9 cellular contexts compared by ENCODE assay signal in the genomic region with DNA sequence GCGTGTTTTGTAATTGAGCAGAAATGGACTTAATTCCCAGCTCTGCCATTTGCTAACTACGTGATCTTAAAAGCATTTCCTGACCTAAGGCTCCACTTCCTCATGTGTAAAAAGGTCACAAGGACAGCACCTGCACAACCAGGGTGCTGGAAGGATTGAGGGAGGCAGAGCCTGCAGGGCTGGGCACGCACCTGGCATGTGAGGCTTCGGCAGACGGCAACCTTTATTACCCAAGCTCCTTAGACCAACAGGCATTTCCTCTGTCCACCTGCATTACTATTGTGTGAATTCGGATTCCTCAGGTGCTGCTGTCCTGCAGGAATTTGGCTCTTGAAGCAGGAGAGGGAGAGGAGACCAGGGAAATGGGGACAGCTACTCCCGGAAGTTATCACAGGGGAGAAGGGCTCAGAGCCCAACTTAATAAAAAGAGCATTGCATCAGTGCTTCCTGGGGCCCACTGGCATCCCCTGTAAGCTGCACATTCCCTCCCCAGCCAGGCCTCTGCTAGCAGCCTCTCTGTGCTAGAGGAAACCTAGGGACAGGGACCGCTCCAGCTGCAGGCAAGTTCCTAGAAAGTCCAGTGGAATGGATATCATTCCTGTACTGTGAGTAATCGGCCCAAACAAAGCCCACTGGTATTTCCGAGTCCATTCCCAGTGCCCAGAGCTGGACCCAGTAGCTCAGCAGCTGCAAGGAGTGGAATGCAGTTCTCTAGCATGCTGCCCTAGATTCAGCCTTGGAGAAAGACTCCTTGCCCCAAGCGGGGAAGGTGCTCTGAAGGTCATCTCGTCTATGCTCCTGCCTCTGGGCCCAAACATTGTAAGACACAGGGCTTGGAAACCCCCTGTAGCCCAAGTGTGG.
A peak's percentile ranks its signal among the peaks of the same experiment; 100 is the strongest.
DNase-seq lines count a peak whose midpoint lies in the region; ATAC-seq and TF ChIP-seq lines count a peak whose summit lies in the region.
"Had no signal": no experiment of that assay in that cellular context is flagged by ENCODE, and none has a peak within 500 bp of the region (broad histone marks: within the 10 kb centered on the region; RNA-seq: fewer than 3 reads in every experiment).

No MANE protein-coding gene starts in this region.

- H3K36me3 ChIP-seq in OCI-LY3 (replicated peaks; ENCODE audit: low read depth, low read length) (peaks cover 4% of the 10 kb centered on the region), esophagus muscularis mucosa (no peaks in the 10 kb centered on the region)

- H3K4me2 ChIP-seq in OCI-LY3 (ENCODE audit: low read length): peak overlapping the region; percentile 100

- intact Hi-C loops in posterior vena cava (cut with DNase I): no loop called here
- intact Hi-C loops in esophagus muscularis mucosa (cut with DNase I): loop anchor here (5.0 kb wide), 1 partner anchor 151 kb away; no protein-coding TSS in a partner anchor

- H3K27ac ChIP-seq in OCI-LY3 (ENCODE audit: low read length): peak overlapping the region; percentile 100
- H3K27ac ChIP-seq in esophagus muscularis mucosa (replicated peaks in 1 of 4): no peak overlapping the region

- H3K4me1 ChIP-seq in OCI-LY3 (ENCODE audit: low read length) (peaks cover 88% of the 10 kb centered on the region), esophagus muscularis mucosa (peaks cover 23 to 31% (median 26%) of the 10 kb centered on the region in 4 donors)

- H3K79me2 ChIP-seq in OCI-LY3 (ENCODE audit: low read length): peaks cover 26% of the 10 kb centered on the region

- H3K4me3 ChIP-seq in GM08714 (ENCODE audit: low read length) (peak overlapping the region; percentile 54; the same call in 1 of the 2 replicates), OCI-LY3 (ENCODE audit: low read length) (peak overlapping the region; percentile 77), esophagus muscularis mucosa (no peak overlapping the region)

- H3K27me3 ChIP-seq in OCI-LY3 (ENCODE audit: low read depth, low read length) (no peaks in the 10 kb centered on the region), esophagus muscularis mucosa (peaks cover 0 to 41% (median 0%) of the 10 kb centered on the region in 4 donors)

- ATAC-seq in esophagus mucosa: peak; percentile 75
- no peak for ATAC-seq in HG03520 (IDR thresholded peaks at IDR 0.05; ENCODE audit: unreplicated experiment)
- ATAC-seq in HG02938 (IDR thresholded peaks at IDR 0.05; ENCODE audit: unreplicated experiment): no peak

- H2AFZ ChIP-seq in OCI-LY3 (ENCODE audit: low read depth, low read length): no peak overlapping the region

- H3K9me3 ChIP-seq in OCI-LY3 (ENCODE audit: insufficient read depth, low read length) (no peaks in the 10 kb centered on the region), esophagus muscularis mucosa (no peaks in the 10 kb centered on the region)

- DNase-seq in posterior vena cava (ENCODE audit: low spot score) (peak; percentile 65), NCI-H69 (lab: John Stamatoyannopoulos, UW) (no peak), esophagus muscularis mucosa (ENCODE audit: extremely low spot score) (no peak)
- DNase-seq: stimulated activated CD4-positive, alpha-beta T cell treated with anti-CD3 and anti-CD28 coated beads, Interleukin-1b, Interleukin-23, amount 100 ng/mL, for 48 hours had no signal

- no peak for TF ChIP-seq POLR2A in esophagus muscularis mucosa (IDR thresholded peaks at IDR 0.05; ENCODE audit: low read depth)

- no peaks in the 10 kb centered on the region for H4K20me1 ChIP-seq in OCI-LY3 (ENCODE audit: insufficient read depth, low read length)

- TF ChIP-seq EP300 in esophagus muscularis mucosa (IDR thresholded peaks at IDR 0.05): no peak

- WGBS in esophagus muscularis mucosa: 64% methylated on average over 10 of the region's 12 CpGs

- TF ChIP-seq CTCF in OCI-LY3 (IDR thresholded peaks at IDR 0.05; ENCODE audit: low read depth, low read length): no peak
- TF ChIP-seq CTCF in esophagus muscularis mucosa (IDR thresholded peaks at IDR 0.05): no peak

- peak overlapping the region; percentile 100 for H3K9ac ChIP-seq in OCI-LY3 (ENCODE audit: low read length)

Comparison
In these comparisons a context has a peak if more than half of its experiments do, and no peak if none do; other contexts are left out.
1. H3K4me3 ChIP-seq: peak in GM08714 (single experiment) and OCI-LY3 (single experiment); none in esophagus muscularis mucosa (0 of 4).